In the genomic region with DNA sequence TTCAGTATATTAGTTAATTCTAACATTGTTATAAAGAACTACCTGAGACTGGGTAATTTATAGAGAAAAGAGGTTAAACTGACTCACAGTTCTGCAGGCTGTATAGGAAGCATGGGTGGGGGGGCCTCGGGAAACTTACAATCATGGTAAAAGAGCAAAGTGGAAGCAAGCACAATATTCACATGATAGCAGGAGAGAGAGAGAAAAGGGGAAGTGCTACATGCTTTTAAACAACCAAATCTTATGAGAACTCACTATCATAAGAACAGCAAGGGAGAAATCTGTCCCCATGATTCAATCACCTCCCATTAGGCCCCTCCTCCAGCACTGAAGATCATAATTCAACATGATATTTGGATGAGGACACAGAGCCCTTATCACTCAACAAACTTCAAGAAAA, we compare ENCODE assay signal across 19 cellular contexts.
DNase-seq lines count a peak whose midpoint lies in the region; ATAC-seq and TF ChIP-seq lines count a peak whose summit lies in the region.
"Had no signal": no experiment of that assay in that cellular context is flagged by ENCODE, and none has a peak within 500 bp of the region (broad histone marks: within the 10 kb centered on the region; RNA-seq: fewer than 3 reads in every experiment).

No MANE protein-coding gene starts in this region.

- H3K4me2 ChIP-seq in DOHH2 (ENCODE audit: low read length) = peak overlapping the region; percentile 41
- H3K4me2 ChIP-seq in OCI-LY7 (ENCODE audit: low read length) = peak overlapping the region; percentile 69; the same call in 1 of the 2 replicates
- H3K4me2 ChIP-seq: BLaER1 treated with 17β-estradiol and CSF1 and Interleukin-3, amounts not matched to agents 10 nM and 100 nM had no signal

- CTCF ChIA-PET in OCI-LY7 (lab: Charles Lee; ENCODE audit: unreplicated experiment) = no interaction called here

- H3K79me2 ChIP-seq in DOHH2 (ENCODE audit: control insufficient read depth, low read length) (no peaks in the 10 kb centered on the region), OCI-LY7 (ENCODE audit: insufficient read depth, low read depth, low read length) (no peaks in the 10 kb centered on the region)

- no peak overlapping the region for H3K4me3 ChIP-seq in DOHH2 (ENCODE audit: low read length)
- H3K4me3 ChIP-seq in OCI-LY7 (ENCODE audit: low read depth, low read length, poor library complexity, severe bottlenecking) = no peak overlapping the region
- H3K4me3 ChIP-seq: BLaER1 treated with 17β-estradiol and CSF1 and Interleukin-3, amounts not matched to agents 10 nM and 100 nM; GM23248; MG63; SK-N-MC had no signal

- no peak for TF ChIP-seq CTCF in DOHH2 (IDR thresholded peaks at IDR 0.05; ENCODE audit: low read depth, low read length, poor library complexity, severe bottlenecking)
- no peak for TF ChIP-seq CTCF in OCI-LY7 (conservative IDR thresholded peaks at IDR 0.05; ENCODE audit: low read length)
- TF ChIP-seq CTCF in osteocyte (IDR thresholded peaks at IDR 0.05) = no peak

- no TSS peak for BruUV-seq in OCI-LY7 (replicated peaks; lab: Mats Ljungman, UMichigan)

- H3K36me3 ChIP-seq in DOHH2 (ENCODE audit: control insufficient read depth, low read length) (no peaks in the 10 kb centered on the region), OCI-LY7 (ENCODE audit: insufficient read depth, low read length) (no peaks in the 10 kb centered on the region; the same call in 1 of the 2 replicates)
- H3K36me3 ChIP-seq: MG63 had no signal

- H4K20me1 ChIP-seq in DOHH2 (ENCODE audit: control insufficient read depth, insufficient read depth, low read depth, low read length) = no peaks in the 10 kb centered on the region
- no peaks in the 10 kb centered on the region for H4K20me1 ChIP-seq in OCI-LY7 (ENCODE audit: insufficient read depth, low read length)
- H4K20me1 ChIP-seq: BLaER1 treated with 17β-estradiol and CSF1 and Interleukin-3, amounts not matched to agents 10 nM and 100 nM had no signal

- H3K27me3 ChIP-seq in DOHH2 (ENCODE audit: control insufficient read depth, low read length) = no peaks in the 10 kb centered on the region
- H3K27me3 ChIP-seq: BLaER1 treated with 17β-estradiol and CSF1 and Interleukin-3, amounts not matched to agents 10 nM and 100 nM; MG63 had no signal

- H3K9me3 Mint-ChIP-seq in memory B cell (peaks cover 5% of the 10 kb centered on the region), osteocyte (ENCODE audit: unreplicated experiment) (peaks cover 27% of the 10 kb centered on the region)

- POLR2A ChIA-PET in OCI-LY7 (lab: Charles Lee) = interaction anchor here (0.7 kb wide), 1 partner anchor 334 kb away, joined by 3 read pairs; no protein-coding TSS in a partner anchor

- H2AFZ ChIP-seq in OCI-LY7 (ENCODE audit: low read length) = peak overlapping the region; percentile 75
- H2AFZ ChIP-seq: GM23248 had no signal

- H3K36me3 Mint-ChIP-seq in memory B cell = peaks cover 8% of the 10 kb centered on the region
- H3K36me3 Mint-ChIP-seq in osteocyte (ENCODE audit: unreplicated experiment) = peaks cover 11% of the 10 kb centered on the region

- no peaks in the 10 kb centered on the region for H3K9me2 ChIP-seq in DOHH2 (replicated peaks; ENCODE audit: control insufficient read depth, low read length)
- no peaks in the 10 kb centered on the region for H3K9me2 ChIP-seq in OCI-LY7 (ENCODE audit: insufficient read depth, low read length)

- H3K4me1 ChIP-seq in DOHH2 (ENCODE audit: control insufficient read depth, low read length) = peaks cover 43% of the 10 kb centered on the region
- peaks cover 40% of the 10 kb centered on the region for H3K4me1 ChIP-seq in OCI-LY7 (ENCODE audit: insufficient read depth, low read length, poor library complexity, severe bottlenecking)

- H3K4me1 Mint-ChIP-seq in memory B cell = peaks cover 30% of the 10 kb centered on the region
- no peaks in the 10 kb centered on the region for H3K4me1 Mint-ChIP-seq in osteocyte (ENCODE audit: unreplicated experiment)

- H3K27ac Mint-ChIP-seq in memory B cell (no peak overlapping the region), osteocyte (ENCODE audit: unreplicated experiment) (no peak overlapping the region)

- DNase-seq in OCI-LY7 (ENCODE audit: low spot score) (peak; percentile 64), memory B cell (ENCODE audit: low spot score in 2 of 2) (peak in 1 of 2 donors; percentile 16), osteocyte (ENCODE audit: extremely low spot score, unreplicated experiment) (no peak), occipital lobe (lab: John Stamatoyannopoulos, UW) (no peak)
- DNase-seq: DND-41; GF-D8; GM23248; KG1; MG63; NCI-H187; NCI-H69; NK-92 treated with Interleukin-12 subunit alpha and Interleukin-12 subunit beta, amount 100 ng/mL, for 24 hours; T-helper 1 cell had no signal

- H3K9me3 ChIP-seq in DOHH2 (ENCODE audit: control insufficient read depth, insufficient read depth, low read length) (no peaks in the 10 kb centered on the region), OCI-LY7 (ENCODE audit: low read length) (peaks cover 8% of the 10 kb centered on the region; the same call in 1 of the 2 replicates)

- ATAC-seq in HG02885 (IDR thresholded peaks at IDR 0.05; ENCODE audit: poor library complexity, unreplicated experiment) (peak; percentile 54), memory B cell (ENCODE audit: low read depth) (peak; percentile 94), GM21723 (IDR thresholded peaks at IDR 0.05; ENCODE audit: unreplicated experiment) (no peak)
- ATAC-seq: HCT116 had no signal

- H3K27ac ChIP-seq in DOHH2 (ENCODE audit: low read depth, low read length) (peak overlapping the region; percentile 9; the same call in 1 of the 2 replicates), OCI-LY7 (ENCODE audit: low read depth, low read length, poor library complexity, severe bottlenecking) (peak overlapping the region; percentile 18)
- H3K27ac ChIP-seq: BLaER1 treated with 17β-estradiol and CSF1 and Interleukin-3, amounts not matched to agents 10 nM and 100 nM; GM23248; SK-N-MC had no signal

- intact Hi-C loops in OCI-LY7 (cut with micrococcal nuclease; ENCODE audit: unreplicated experiment) = no loop called here

- H3F3A ChIP-seq in DOHH2 (ENCODE audit: control insufficient read depth, insufficient read depth) = 0 out of 2 replicates have a peak, but pooled peaks cover 3% of the 10 kb centered on the region

- H3K27me3 Mint-ChIP-seq in memory B cell = no peaks in the 10 kb centered on the region
- H3K27me3 Mint-ChIP-seq in osteocyte (ENCODE audit: unreplicated experiment) = no peaks in the 10 kb centered on the region

- H3K4me3 Mint-ChIP-seq in memory B cell (peak overlapping the region; percentile 13), osteocyte (ENCODE audit: unreplicated experiment) (no peak overlapping the region)
